1 cellular context compared by ENCODE assay signal in the genomic region with DNA sequence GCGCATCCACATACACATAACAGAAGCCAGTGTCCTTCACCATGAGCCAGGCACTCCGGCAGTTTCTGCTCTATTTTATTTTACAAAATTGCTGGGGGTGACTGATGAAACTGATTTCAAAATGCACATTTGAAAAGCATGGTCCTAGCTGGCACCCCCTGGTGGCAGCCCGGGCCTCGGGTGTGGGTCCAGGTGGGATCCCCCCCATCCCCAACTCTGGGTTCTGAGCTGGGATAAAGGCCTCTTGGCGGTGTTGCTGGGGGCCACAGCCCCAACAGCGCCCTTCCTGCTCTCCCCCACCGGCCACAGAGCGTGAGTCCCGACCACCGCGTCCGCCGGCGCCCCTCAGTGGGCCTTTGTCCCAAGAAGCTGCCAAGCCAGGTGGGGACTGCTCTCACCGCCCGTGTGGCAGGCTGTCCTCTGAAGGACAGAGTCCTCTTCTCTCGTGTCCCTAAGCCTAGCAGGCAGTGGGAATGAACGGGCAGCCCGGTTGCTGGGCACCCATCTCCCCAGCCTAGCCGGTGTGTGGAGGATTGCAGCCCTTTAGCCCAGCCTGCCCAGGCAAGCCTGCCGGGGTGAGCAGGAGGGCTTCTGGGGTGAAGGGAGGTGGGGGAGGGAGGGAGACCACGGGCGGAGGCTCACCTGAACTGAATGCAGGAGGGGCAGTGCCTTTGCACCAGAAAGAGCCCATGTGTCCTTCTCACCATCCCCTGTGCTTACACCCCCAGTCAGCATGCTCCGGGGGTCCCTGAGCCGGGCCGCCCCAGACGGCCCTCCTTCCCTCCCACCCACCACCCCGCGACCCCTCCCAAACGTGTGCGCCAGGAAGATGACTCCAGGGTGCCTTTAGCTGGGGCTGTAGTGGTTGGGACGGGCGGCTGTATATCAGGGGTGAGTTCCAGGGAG.
TF ChIP-seq lines count a peak whose summit lies in the region.

No MANE protein-coding gene starts in this region.

TF ChIP-seq in WTC11, 78 proteins besides CTCF, POLR2A, EP300 and RAD21 (continued from another document):
- TF ChIP-seq, protein P1, sequence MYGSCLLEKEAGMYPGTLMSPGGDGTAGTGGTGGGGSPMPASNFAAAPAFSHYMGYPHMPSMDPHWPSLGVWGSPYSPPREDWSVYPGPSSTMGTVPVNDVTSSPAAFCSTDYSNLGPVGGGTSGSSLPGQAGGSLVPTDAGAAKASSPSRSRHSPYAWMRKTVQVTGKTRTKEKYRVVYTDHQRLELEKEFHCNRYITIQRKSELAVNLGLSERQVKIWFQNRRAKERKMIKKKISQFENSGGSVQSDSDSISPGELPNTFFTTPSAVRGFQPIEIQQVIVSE (CRISPR knock-in tag; IDR thresholded peaks at IDR 0.05; ENCODE audit: borderline replicate concordance) = no peak
- TF ChIP-seq JUN (CRISPR knock-in tag; IDR thresholded peaks at IDR 0.05) (no peak), SOX15 (CRISPR knock-in tag; IDR thresholded peaks at IDR 0.05) (no peak), ZNF219 (CRISPR knock-in tag; IDR thresholded peaks at IDR 0.05; ENCODE audit: borderline replicate concordance) (no peak), MXD4 (CRISPR knock-in tag; IDR thresholded peaks at IDR 0.05; ENCODE audit: borderline replicate concordance) (no peak), NR3C1 (CRISPR knock-in tag; conservative IDR thresholded peaks at IDR 0.05; ENCODE audit: low read depth) (no peak), JAZF1 (CRISPR knock-in tag; IDR thresholded peaks at IDR 0.05) (no peak), GTF2I (CRISPR knock-in tag; conservative IDR thresholded peaks at IDR 0.05) (no peak), ZNF416 (CRISPR knock-in tag; IDR thresholded peaks at IDR 0.05) (no peak), TEAD1 (CRISPR knock-in tag; IDR thresholded peaks at IDR 0.05) (no peak)
- TF ChIP-seq, protein P2, sequence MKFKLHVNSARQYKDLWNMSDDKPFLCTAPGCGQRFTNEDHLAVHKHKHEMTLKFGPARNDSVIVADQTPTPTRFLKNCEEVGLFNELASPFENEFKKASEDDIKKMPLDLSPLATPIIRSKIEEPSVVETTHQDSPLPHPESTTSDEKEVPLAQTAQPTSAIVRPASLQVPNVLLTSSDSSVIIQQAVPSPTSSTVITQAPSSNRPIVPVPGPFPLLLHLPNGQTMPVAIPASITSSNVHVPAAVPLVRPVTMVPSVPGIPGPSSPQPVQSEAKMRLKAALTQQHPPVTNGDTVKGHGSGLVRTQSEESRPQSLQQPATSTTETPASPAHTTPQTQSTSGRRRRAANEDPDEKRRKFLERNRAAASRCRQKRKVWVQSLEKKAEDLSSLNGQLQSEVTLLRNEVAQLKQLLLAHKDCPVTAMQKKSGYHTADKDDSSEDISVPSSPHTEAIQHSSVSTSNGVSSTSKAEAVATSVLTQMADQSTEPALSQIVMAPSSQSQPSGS (CRISPR knock-in tag; IDR thresholded peaks at IDR 0.05; ENCODE audit: borderline replicate concordance, low read depth) = no peak
